Comparison of ENCODE assay signal across 8 cellular contexts in the genomic region with DNA sequence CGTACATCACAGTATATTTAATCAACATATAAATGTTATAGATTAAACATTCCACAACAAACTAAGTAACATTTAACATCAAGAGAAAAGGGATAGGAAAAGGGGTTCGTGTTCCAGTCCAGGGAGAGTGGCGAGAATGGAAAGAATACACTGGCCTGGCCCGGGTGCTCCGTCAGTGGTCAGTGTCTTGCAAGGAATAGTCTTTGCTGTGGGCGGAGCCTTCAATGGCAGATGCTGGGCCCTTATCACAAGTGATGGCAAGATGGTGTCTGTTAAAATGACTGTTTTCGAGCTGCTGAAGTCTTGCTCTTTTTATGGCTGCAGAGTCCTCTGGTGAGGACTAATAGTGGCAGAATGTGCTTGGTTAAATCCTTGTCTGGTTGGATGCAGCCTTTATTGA.
"Had no signal": no experiment of that assay in that cellular context is flagged by ENCODE, and none has a peak within 500 bp of the region (broad histone marks: within the 10 kb centered on the region; RNA-seq: fewer than 3 reads in every experiment).

No MANE protein-coding gene starts in this region.

- FAIRE-seq: G401.6, GM12878, GM12891, GM12892, GM18507, GM19239 had no signal

- DNase-seq: GDM1, GF-D8 had no signal

- H3K4me3 ChIP-seq: GM12878 had no signal

- ATAC-seq: GM12878 had no signal
